Comparison of ENCODE assay signal across 8 cellular contexts in genomic region chr21:20997308-20997632, GRCh38. TPM values are rescaled to one million over a fixed set of nuclear protein-coding genes. Genes with fewer than 3 reads are reported as not detected.
DNase-seq lines count a peak whose midpoint lies in the region; ATAC-seq, FAIRE-seq and TF ChIP-seq lines count a peak whose summit lies in the region.

No MANE protein-coding gene starts in this region.

- H3K4me1 Mint-ChIP-seq in HFFc6 (ENCODE audit: low read depth) (peaks cover 43% of the 10 kb centered on the region), brain (peaks cover 44% of the 10 kb centered on the region)

- H3K4me3 Mint-ChIP-seq in HFFc6 (peak overlapping the region; percentile 72; the same call in 1 of the 2 replicates), brain (peak overlapping the region; percentile 80 to 91 (median 84))

- H3K9me3 Mint-ChIP-seq in HFFc6 = no peaks in the 10 kb centered on the region
- H3K9me3 Mint-ChIP-seq in brain = no peaks in the 10 kb centered on the region

- intact Hi-C loops in kidney (cut with DNase I) = no loop called here
- intact Hi-C loops in sigmoid colon (cut with DNase I) = loop anchor here (10.0 kb wide), 3 partner anchors 168 to 1798 kb away; no protein-coding TSS in a partner anchor

- WGBS in sigmoid colon, 2 donors = 4 to 7% methylated on average over 20 of the region's 20 CpGs

- H3K4me3 ChIP-seq in kidney (ENCODE audit: low read length in 2 of 2) (peak overlapping the region; percentile 24 to 40), sigmoid colon (peak overlapping the region; percentile 43 to 61 (median 54))

- H3K4me1 ChIP-seq in kidney (ENCODE audit: control insufficient read depth in 1 of 2, insufficient read depth in 1 of 2, low read depth in 1 of 2, low read length in 2 of 2) (peaks cover 0 to 9% of the 10 kb centered on the region in 2 donors), sigmoid colon (peaks cover 0 to 19% (median 10%) of the 10 kb centered on the region in 4 donors), foreskin keratinocyte (no peaks in the 10 kb centered on the region)

- H3K36me3 Mint-ChIP-seq in HFFc6 (ENCODE audit: low read depth) (no peaks in the 10 kb centered on the region), brain (no peaks in the 10 kb centered on the region)

- H3K27me3 ChIP-seq in sigmoid colon (no peaks in the 10 kb centered on the region), foreskin keratinocyte (peaks cover 22% of the 10 kb centered on the region)

- TF ChIP-seq EP300 in sigmoid colon (IDR thresholded peaks at IDR 0.05) = no peak

- H3K27ac Mint-ChIP-seq in HFFc6 (no peak overlapping the region), brain (peak overlapping the region in 1 of 5 experiments; percentile 63)

- no peak for ATAC-seq in foreskin keratinocyte

- H3K36me3 ChIP-seq in kidney (ENCODE audit: control insufficient read depth in 1 of 2, insufficient read depth in 2 of 2, low read length in 2 of 2) (no peaks in the 10 kb centered on the region), sigmoid colon (no peaks in the 10 kb centered on the region)

- H3K9ac ChIP-seq in kidney (ENCODE audit: low read length in 2 of 2) = no peak overlapping the region

- H3K27me3 Mint-ChIP-seq in HFFc6 (ENCODE audit: insufficient read depth) = 0 out of 2 replicates have a peak, but pooled peaks cover 6% of the 10 kb centered on the region
- peaks cover 16% of the 10 kb centered on the region for H3K27me3 Mint-ChIP-seq in brain

- H3K9me3 ChIP-seq in kidney (ENCODE audit: control insufficient read depth in 1 of 2, low read length in 2 of 2) = no peaks in the 10 kb centered on the region
- no peaks in the 10 kb centered on the region for H3K9me3 ChIP-seq in sigmoid colon

- TF ChIP-seq POLR2A in sigmoid colon (IDR thresholded peaks at IDR 0.05) = no peak

- in situ Hi-C loops in KBM-7 (cut with MboI; ENCODE audit: low pct_unique_long_range_greater_than_20kb, low sequenced_read_pairs) = no loop called here

- TF ChIP-seq CTCF in HFFc6 (IDR thresholded peaks at IDR 0.05) = no peak
- TF ChIP-seq CTCF in brain (conservative IDR thresholded peaks at IDR 0.05) = no peak
- no peak for TF ChIP-seq CTCF in kidney (IDR thresholded peaks at IDR 0.05; ENCODE audit: borderline replicate concordance, extremely low read depth, insufficient read depth)
- TF ChIP-seq CTCF in sigmoid colon (IDR thresholded peaks at IDR 0.05) = no peak
- no peak for TF ChIP-seq CTCF in foreskin keratinocyte (conservative IDR thresholded peaks at IDR 0.05)

- H3K27ac ChIP-seq in kidney (ENCODE audit: low read depth in 2 of 2, low read length in 2 of 2) (no peak overlapping the region), sigmoid colon (no peak overlapping the region), foreskin keratinocyte (no peak overlapping the region)

- DNase-seq in HFFc6 = no peak
- DNase-seq in kidney = peak; percentile 63
- no peak for DNase-seq in sigmoid colon
- no peak for DNase-seq in foreskin keratinocyte
- DNase-seq in NCI-H2029 treated with DMSO at 0.1 percent for 48 hours (lab: John Stamatoyannopoulos, UW) = no peak
- no peak for DNase-seq in NCI-H69 (lab: John Stamatoyannopoulos, UW)
- no peak for DNase-seq in KBM-7

- FAIRE-seq in kidney (lab: Jason Lieb, UNC) = no peak

RNA-seq across cellular contexts. Expression of gene NCAM2, which starts 0.9 kb away (rescaled TPM):
- total RNA-seq in HFFc6 (2021; fragmentation: NEBNext Ultra II Directional; extraction: Animal tissue kit (Norgen Biotek cat#: 25700)) = 10 to 100 TPM in 1 of 6 experiments, 1 to 10 TPM in 5; 2.2 to 10.2 (median 8.8) TPM
- polyA plus RNA-seq in brain (ENCODE audit: insufficient read depth, low read depth, low replicate concordance) = 6.1 TPM
- 0.82 TPM for total RNA-seq in kidney
- 0.13 TPM for polyA plus RNA-seq in kidney (ENCODE audit: insufficient read depth, low read depth, low replicate concordance)
- total RNA-seq in sigmoid colon = 10 to 100 TPM in 1 of 4 donors, 1 to 10 TPM in 3; 5.3 to 17.1 (median 8.4) TPM
- 1 to 10 TPM in 1 of 3 donors, under 1 TPM in 1, not detected in 1; under 0.01 to 1.8 TPM for polyA plus RNA-seq in sigmoid colon
- not detected in 2 replicates for total RNA-seq in foreskin keratinocyte
- not detected in 2 replicates for polyA plus RNA-seq in foreskin keratinocyte
